8 cellular contexts compared by ENCODE assay signal in genomic region chr15:45458746-45459403, GRCh38.
DNase-seq lines count a peak whose midpoint lies in the region; ATAC-seq and FAIRE-seq lines count a peak whose summit lies in the region.

No MANE protein-coding gene starts in this region.

- H3K9me3 Mint-ChIP-seq in activated naive CD8-positive, alpha-beta T cell treated with anti-CD3 and anti-CD28 coated beads for 36 hours, result no peaks in the 10 kb centered on the region

- H4K20me1 ChIP-seq in Karpas-422 (ENCODE audit: insufficient read depth, low read depth, low read length), result no peaks in the 10 kb centered on the region

- H3K9me2 ChIP-seq in Karpas-422 (replicated peaks; ENCODE audit: insufficient read depth, low read length), result no peaks in the 10 kb centered on the region

- H3K4me3 ChIP-seq in Karpas-422 (ENCODE audit: low read length) (peak overlapping the region; percentile 73), rectal smooth muscle tissue (ENCODE audit: low read length) (peak overlapping the region; percentile 76)

- H3K79me2 ChIP-seq in Karpas-422 (ENCODE audit: low read length), result no peaks in the 10 kb centered on the region

- no peak overlapping the region for H2AFZ ChIP-seq in Karpas-422 (ENCODE audit: low read length)

- H3K4me1 Mint-ChIP-seq in activated naive CD8-positive, alpha-beta T cell treated with anti-CD3 and anti-CD28 coated beads for 36 hours, result peaks cover 44% of the 10 kb centered on the region

- no peaks in the 10 kb centered on the region for H3K27me3 Mint-ChIP-seq in activated naive CD8-positive, alpha-beta T cell treated with anti-CD3 and anti-CD28 coated beads for 36 hours

- H3K4me1 ChIP-seq in Karpas-422 (ENCODE audit: low read length) (peaks cover 15% of the 10 kb centered on the region), rectal smooth muscle tissue (ENCODE audit: control insufficient read depth, insufficient read depth, low read length) (peaks cover 10% of the 10 kb centered on the region)

- DNase-seq in D341Med (ENCODE audit: low spot score) (peak; percentile 68), Karpas-422 (peak; percentile 87), SKM-1 (lab: John Stamatoyannopoulos, UW; ENCODE audit: unreplicated experiment) (peak; percentile 22), left cardiac atrium (peak; percentile 62), urothelium cell line (ENCODE audit: low spot score) (peak; percentile 42)
- DNase-seq in activated naive CD8-positive, alpha-beta T cell treated with anti-CD3 and anti-CD28 coated beads for 36 hours, result peak; percentile 73

- FAIRE-seq in urothelium cell line (lab: Jason Lieb, UNC), result no peak

- ATAC-seq in left cardiac atrium (peak in 1 of 2 donors; percentile 17), GM18873 (IDR thresholded peaks at IDR 0.05; ENCODE audit: low FRiP score, unreplicated experiment) (no peak)

- no peaks in the 10 kb centered on the region for H3K27me3 ChIP-seq in Karpas-422 (ENCODE audit: low read length)
- no peaks in the 10 kb centered on the region for H3K27me3 ChIP-seq in rectal smooth muscle tissue (ENCODE audit: control insufficient read depth, insufficient read depth, low read length)

- intact Hi-C loops in left cardiac atrium (cut with DNase I), result loop anchor here (1.0 to 10.0 kb wide), 4 partner anchors 29 to 297 kb away; no protein-coding TSS in a partner anchor

- H3K9ac ChIP-seq in Karpas-422 (ENCODE audit: low read length) (peak overlapping the region; percentile 64; the same call in 1 of the 2 replicates), rectal smooth muscle tissue (ENCODE audit: low read length) (no peak overlapping the region)

- peaks cover under 1% of the 10 kb centered on the region; the same call in 1 of the 2 replicates for H3K9me3 ChIP-seq in Karpas-422 (ENCODE audit: low read length)

- H3K36me3 Mint-ChIP-seq in activated naive CD8-positive, alpha-beta T cell treated with anti-CD3 and anti-CD28 coated beads for 36 hours, result no peaks in the 10 kb centered on the region

- H3K4me3 Mint-ChIP-seq in activated naive CD8-positive, alpha-beta T cell treated with anti-CD3 and anti-CD28 coated beads for 36 hours, result peak overlapping the region; percentile 35

- no peak overlapping the region for H3K27ac Mint-ChIP-seq in activated naive CD8-positive, alpha-beta T cell treated with anti-CD3 and anti-CD28 coated beads for 36 hours

- peak overlapping the region; percentile 99 for H3K4me2 ChIP-seq in Karpas-422 (ENCODE audit: low read depth, low read length, poor library complexity, severe bottlenecking)

- H3K36me3 ChIP-seq in Karpas-422 (ENCODE audit: insufficient read depth, low read length) (no peaks in the 10 kb centered on the region), rectal smooth muscle tissue (ENCODE audit: control insufficient read depth, insufficient read depth, low read length) (no peaks in the 10 kb centered on the region)

- H3K27ac ChIP-seq in Karpas-422 (ENCODE audit: low read length) (no peak overlapping the region), rectal smooth muscle tissue (ENCODE audit: low read depth, low read length) (no peak overlapping the region)

Comparison
In these comparisons a context has a peak if more than half of its experiments do, and no peak if none do; other contexts are left out.
1. DNase-seq: peak in every context shown above with its lines; median percentile 87 in Karpas-422; 73 in activated naive CD8-positive, alpha-beta T cell treated with anti-CD3 and anti-CD28 coated beads for 36 hours; 68 in D341Med; 62 in left cardiac atrium; 42 in urothelium cell line; 22 in SKM-1.